Comparison of ENCODE assay signal across 1 cellular context in genomic region chr20:16020971-16021370, GRCh38.
TF ChIP-seq lines count a peak whose summit lies in the region.

No MANE protein-coding gene starts in this region.

TF ChIP-seq in SK-N-SH treated with all-trans-retinoic acid at 6 μM for 48 hours, 23 proteins besides CTCF, POLR2A, EP300 and RAD21 (continued from another document):
- TF ChIP-seq CSRNP3 (CRISPR knock-in tag; IDR thresholded peaks at IDR 0.05): no peak
- no peak for TF ChIP-seq TOX (CRISPR knock-in tag; IDR thresholded peaks at IDR 0.05; ENCODE audit: borderline replicate concordance)
- no peak for TF ChIP-seq GLIS3 (CRISPR knock-in tag; IDR thresholded peaks at IDR 0.05)
TF ChIP-seq in SK-N-SH treated with all-trans-retinoic acid at 6 μM for 48 hours: peak in this region for 0.
